11 cellular contexts compared by ENCODE assay signal in the genomic region with DNA sequence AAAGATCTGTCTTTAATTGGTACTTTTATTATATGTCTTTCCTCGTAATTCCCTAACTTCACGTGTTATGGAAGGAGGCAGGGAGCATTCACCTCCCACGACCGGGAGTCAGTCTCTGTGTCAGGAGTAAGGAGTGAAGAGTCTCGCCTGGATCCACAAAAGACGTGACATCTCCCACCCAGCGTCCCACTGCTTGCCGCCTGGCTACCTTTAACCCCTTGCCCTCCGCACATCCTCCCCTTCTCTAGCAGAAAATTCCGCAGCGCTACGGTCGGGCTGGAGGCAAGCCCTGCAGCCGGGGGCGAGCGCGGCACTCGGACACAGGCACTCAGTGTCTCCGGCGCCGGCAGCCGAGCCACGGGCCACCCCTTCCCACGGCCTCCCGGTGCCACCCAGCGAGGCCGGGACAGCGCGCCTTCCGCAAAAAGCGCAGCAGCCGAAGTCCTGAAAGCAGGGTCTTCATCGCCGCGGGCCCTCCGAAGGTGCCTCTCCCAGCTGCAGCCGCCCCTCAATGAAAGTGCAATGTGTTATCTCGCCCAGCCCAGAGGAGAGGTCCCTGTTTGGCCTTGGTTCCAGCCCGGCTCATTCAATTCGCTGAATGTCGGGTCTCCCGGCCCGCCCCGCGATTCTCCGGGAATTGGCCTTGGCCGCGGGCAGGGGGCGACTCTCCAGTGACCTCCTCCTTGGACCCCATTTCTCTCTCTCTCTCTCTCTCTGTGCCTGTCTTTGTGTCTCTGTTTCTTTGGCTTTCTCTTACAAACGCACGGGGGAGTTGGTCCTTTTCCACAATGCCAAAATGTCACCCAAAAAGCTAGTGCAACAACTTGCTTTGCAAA. TPM values are rescaled to one million over a fixed set of nuclear protein-coding genes. Genes with fewer than 3 reads are reported as not detected.
DNase-seq lines count a peak whose midpoint lies in the region; ATAC-seq and TF ChIP-seq lines count a peak whose summit lies in the region.
"Had no signal": no experiment of that assay in that cellular context is flagged by ENCODE, and none has a peak within 500 bp of the region (broad histone marks: within the 10 kb centered on the region; RNA-seq: fewer than 3 reads in every experiment).

No MANE protein-coding gene starts in this region.

- H3K36me3 ChIP-seq in NT2/D1 (ENCODE audit: insufficient read depth, insufficient read length, low read length) (no peaks in the 10 kb centered on the region), hepatocyte (replicated peaks; ENCODE audit: insufficient read depth, low read depth) (no peaks in the 10 kb centered on the region)

- no peaks in the 10 kb centered on the region for H3K9me2 ChIP-seq in hepatocyte (replicated peaks; ENCODE audit: insufficient read depth)

- peak overlapping the region; percentile 51 for H2AFZ ChIP-seq in hepatocyte
- H2AFZ ChIP-seq: GM23248, PC-9 had no signal

- no peak for ATAC-seq in HG03135 (IDR thresholded peaks at IDR 0.05; ENCODE audit: unreplicated experiment)
- ATAC-seq: natural killer cell had no signal

- peak overlapping the region; percentile 64 for H3K9ac ChIP-seq in NT2/D1 (ENCODE audit: insufficient read length, low read depth)
- H3K9ac ChIP-seq: GM23248 had no signal

- no peak for TF ChIP-seq CTCF in GM10266 (IDR thresholded peaks at IDR 0.05; ENCODE audit: control insufficient read depth, insufficient read depth, low read depth, missing control alignments)
- TF ChIP-seq CTCF in hepatocyte (IDR thresholded peaks at IDR 0.05; ENCODE audit: poor library complexity): no peak

- no peaks in the 10 kb centered on the region for H4K20me1 ChIP-seq in hepatocyte (ENCODE audit: insufficient read depth, poor library complexity, severe bottlenecking)

- H3K9me3 ChIP-seq in NT2/D1 (ENCODE audit: insufficient read depth, low read length): no peaks in the 10 kb centered on the region
- H3K9me3 ChIP-seq in hepatocyte (ENCODE audit: low read depth): no peaks in the 10 kb centered on the region

- DNase-seq in GM10266 (ENCODE audit: extremely low spot score): peak; percentile 13
- peak; percentile 11 for DNase-seq in NT2/D1 (ENCODE audit: low read depth, low spot score)
- peak; percentile 13 for DNase-seq in hepatocyte (ENCODE audit: low spot score)
- DNase-seq in retina: peak; percentile 84
- DNase-seq in NCI-H2029 (lab: John Stamatoyannopoulos, UW): no peak
- no peak for DNase-seq in DMS153 (lab: John Stamatoyannopoulos, UW)
- DNase-seq in activated naive CD4-positive, alpha-beta T cell treated with Interleukin-2 at 50 U/mL for 16 hours: no peak
- DNase-seq: GM23248, natural killer cell, PC-9 had no signal

- 2% methylated on average over 51 of the region's 51 CpGs for WGBS in hepatocyte (ENCODE audit: low lambda C conversion rate, missing lambda C conversion rate)

- H3K4me2 ChIP-seq in hepatocyte: peak overlapping the region; percentile 96
- H3K4me2 ChIP-seq: PC-9 had no signal

- H3K27me3 ChIP-seq in NT2/D1 (ENCODE audit: insufficient read depth, insufficient read length) (peaks cover 28% of the 10 kb centered on the region), hepatocyte (peaks cover 53% of the 10 kb centered on the region)

- H3K79me2 ChIP-seq in hepatocyte: no peaks in the 10 kb centered on the region

- H3K4me1 ChIP-seq in NT2/D1 (ENCODE audit: insufficient read depth, insufficient read length) (no peaks in the 10 kb centered on the region), hepatocyte (ENCODE audit: insufficient read depth) (peaks cover 8% of the 10 kb centered on the region)

- H3K4me3 ChIP-seq in NT2/D1 (ENCODE audit: insufficient read length, low read depth): peak overlapping the region; percentile 61
- peak overlapping the region; percentile 17 for H3K4me3 ChIP-seq in hepatocyte
- H3K4me3 ChIP-seq: GM23248, PC-9 had no signal

- H3K27ac ChIP-seq in hepatocyte: no peak overlapping the region
- H3K27ac ChIP-seq: GM23248, PC-9 had no signal

RNA-seq across cellular contexts. Expression of gene DLGAP1, which starts 1.2 kb away (rescaled TPM):
- total RNA-seq in hepatocyte: 3.1 and 3.9 TPM in 2 replicates
- 6.5 and 9.3 TPM in 2 replicates for polyA plus RNA-seq in hepatocyte
- total RNA-seq: natural killer cell, PC-9 had no signal

Comparison
In these comparisons a context has a peak if more than half of its experiments do, and no peak if none do; other contexts are left out.
1. DNase-seq: peak in GM10266 (single experiment), NT2/D1 (single experiment), hepatocyte (single experiment) and retina (single experiment); none in NCI-H2029 (single experiment), DMS153 (single experiment) and activated naive CD4-positive, alpha-beta T cell treated with Interleukin-2 at 50 U/mL for 16 hours (single experiment).